Comparison of ENCODE assay signal across 18 cellular contexts in genomic region chr2:12330916-12331315, GRCh38.
DNase-seq lines count a peak whose midpoint lies in the region; ATAC-seq and TF ChIP-seq lines count a peak whose summit lies in the region.
"Had no signal": no experiment of that assay in that cellular context is flagged by ENCODE, and none has a peak within 500 bp of the region (broad histone marks: within the 10 kb centered on the region; RNA-seq: fewer than 3 reads in every experiment).

No MANE protein-coding gene starts in this region.

- H3K4me1 Mint-ChIP-seq in HFFc6 (ENCODE audit: low read depth) = peaks cover 26% of the 10 kb centered on the region
- H3K4me1 Mint-ChIP-seq: central memory CD8-positive, alpha-beta T cell had no signal

- H3K4me3 Mint-ChIP-seq in HFFc6 = no peak overlapping the region
- H3K4me3 Mint-ChIP-seq: activated naive CD4-positive, alpha-beta T cell treated with anti-CD3 and anti-CD28 coated beads, Interleukin-2, amount 10 ng/mL, durations not matched to agents 7 days and 5 days; CD4-positive, CD25-positive, alpha-beta regulatory T cell; central memory CD8-positive, alpha-beta T cell; T-helper 1 cell treated with Interleukin-12 subunit alpha and Interleukin-12 subunit beta and Interleukin-4 antibody, amounts not matched to agents 30 μg/mL and 1 μg/mL, for 36 hours had no signal

- H3K36me3 Mint-ChIP-seq in HFFc6 (ENCODE audit: low read depth) = peaks cover 9% of the 10 kb centered on the region
- H3K36me3 Mint-ChIP-seq: activated naive CD4-positive, alpha-beta T cell treated with anti-CD3 and anti-CD28 coated beads, Interleukin-2, amount 10 ng/mL, durations not matched to agents 7 days and 5 days had no signal

- H3K27ac ChIP-seq in WERI-Rb-1 = no peak overlapping the region
- H3K27ac ChIP-seq: heart right ventricle had no signal

- H3K9me3 ChIP-seq in WERI-Rb-1 (ENCODE audit: severe bottlenecking) = peaks cover 2% of the 10 kb centered on the region
- H3K9me3 ChIP-seq: heart right ventricle had no signal

- H3K9me3 Mint-ChIP-seq in HFFc6 = no peaks in the 10 kb centered on the region

- ATAC-seq in SK-N-SH treated with all-trans-retinoic acid at 6 μM for 48 hours = peak; percentile 89
- ATAC-seq: heart right ventricle, Panc1 had no signal

- H3K27me3 ChIP-seq in WERI-Rb-1 (ENCODE audit: insufficient read depth, low read depth, severe bottlenecking) = no peaks in the 10 kb centered on the region
- H3K27me3 ChIP-seq: heart right ventricle had no signal

- TF ChIP-seq CTCF in HFFc6 (IDR thresholded peaks at IDR 0.05) (no peak), retinal pigment epithelial cell (conservative IDR thresholded peaks at IDR 0.05; ENCODE audit: low read depth, low read length) (no peak), WERI-Rb-1 (IDR thresholded peaks at IDR 0.05; ENCODE audit: low read depth, low read length) (no peak)

- no peak overlapping the region for H3K27ac Mint-ChIP-seq in HFFc6
- H3K27ac Mint-ChIP-seq: activated naive CD4-positive, alpha-beta T cell treated with anti-CD3 and anti-CD28 coated beads, Interleukin-2, amount 10 ng/mL, durations not matched to agents 7 days and 5 days; CD4-positive, CD25-positive, alpha-beta regulatory T cell; T-helper 1 cell treated with Interleukin-12 subunit alpha and Interleukin-12 subunit beta and Interleukin-4 antibody, amounts not matched to agents 30 μg/mL and 1 μg/mL, for 36 hours had no signal

- no peaks in the 10 kb centered on the region for H3K36me3 ChIP-seq in WERI-Rb-1
- H3K36me3 ChIP-seq: heart right ventricle had no signal

- peak; percentile 63 for DNase-seq in HFFc6
- peak; percentile 24 for DNase-seq in fibroblast of gingiva (ENCODE audit: low read depth)
- DNase-seq in retinal pigment epithelial cell (ENCODE audit: low read depth) = peak; percentile 51
- no peak for DNase-seq in WERI-Rb-1
- DNase-seq in SIG-M5 (lab: John Stamatoyannopoulos, UW) = no peak
- no peak for DNase-seq in COLO829 (ENCODE audit: low spot score)
- DNase-seq: activated CD4-positive, alpha-beta T cell treated with anti-CD3 and anti-CD28 coated beads for 1 hour; activated naive CD4-positive, alpha-beta T cell treated with anti-CD3 and anti-CD28 coated beads, Interleukin-2, amount 10 ng/mL, durations not matched to agents 7 days and 5 days; CD4-positive, CD25-positive, alpha-beta regulatory T cell; GDM1; heart right ventricle; MM.1S; NCI-H2081; NCI-H526 had no signal

- H3K4me3 ChIP-seq in retinal pigment epithelial cell (ENCODE audit: low read length) (no peak overlapping the region), WERI-Rb-1 (ENCODE audit: low read depth, low read length) (no peak overlapping the region)
- H3K4me3 ChIP-seq: heart right ventricle had no signal

- no peaks in the 10 kb centered on the region for H3K27me3 Mint-ChIP-seq in HFFc6 (ENCODE audit: insufficient read depth)
- H3K27me3 Mint-ChIP-seq: CD4-positive, CD25-positive, alpha-beta regulatory T cell; central memory CD8-positive, alpha-beta T cell had no signal

TF ChIP-seq in SK-N-SH treated with all-trans-retinoic acid at 6 μM for 48 hours, 23 proteins besides CTCF, POLR2A, EP300 and RAD21:
- no peak for TF ChIP-seq ZFP3 (CRISPR knock-in tag; IDR thresholded peaks at IDR 0.05)
- TF ChIP-seq TOX (CRISPR knock-in tag; IDR thresholded peaks at IDR 0.05; ENCODE audit: borderline replicate concordance) = no peak
- TF ChIP-seq TSHZ2 (CRISPR knock-in tag; IDR thresholded peaks at IDR 0.05) = no peak
- TF ChIP-seq GLIS3 (CRISPR knock-in tag; IDR thresholded peaks at IDR 0.05) = no peak
TF ChIP-seq in SK-N-SH treated with all-trans-retinoic acid at 6 μM for 48 hours: peak in this region for 0.

Comparison
In these comparisons a context has a peak if more than half of its experiments do, and no peak if none do; other contexts are left out.
1. DNase-seq: peak in HFFc6 (single experiment), fibroblast of gingiva (single experiment) and retinal pigment epithelial cell (single experiment); none in WERI-Rb-1 (single experiment), SIG-M5 (single experiment) and COLO829 (single experiment).